Comparison of ENCODE assay signal across 2 cellular contexts in genomic region chr12:107133462-107133861, GRCh38.
TF ChIP-seq lines count a peak whose summit lies in the region.

No MANE protein-coding gene starts in this region.

TF ChIP-seq in SK-N-SH, 30 proteins besides CTCF, POLR2A, EP300 and RAD21 (continued from another document):
- TF ChIP-seq PBX3 (IDR thresholded peaks at IDR 0.05) (no peak), ELF1 (IDR thresholded peaks at IDR 0.05) (no peak), SIN3A (IDR thresholded peaks at IDR 0.05; ENCODE audit: borderline replicate concordance, low read depth, low read length) (no peak), FOXM1 (IDR thresholded peaks at IDR 0.05; ENCODE audit: low read depth) (no peak), RXRA (IDR thresholded peaks at IDR 0.05; ENCODE audit: borderline replicate concordance, low read depth) (no peak), RCOR1 (IDR thresholded peaks at IDR 0.05; ENCODE audit: low read length) (no peak), USF1 (IDR thresholded peaks at IDR 0.05; ENCODE audit: borderline replicate concordance, low read depth) (no peak), GABPA (IDR thresholded peaks at IDR 0.05; ENCODE audit: low read depth) (no peak), ZBTB33 (IDR thresholded peaks at IDR 0.05; ENCODE audit: borderline replicate concordance, low read depth) (no peak), FOXJ3 (CRISPR knock-in tag; IDR thresholded peaks at IDR 0.05) (no peak), FOSL2 (IDR thresholded peaks at IDR 0.05; ENCODE audit: borderline replicate concordance, low read depth) (no peak), IRF3 (IDR thresholded peaks at IDR 0.05; ENCODE audit: low read depth, low read length) (no peak), TEAD4 (IDR thresholded peaks at IDR 0.05; ENCODE audit: borderline replicate concordance, insufficient read depth) (no peak), EZH2phosphoT487 (IDR thresholded peaks at IDR 0.05; ENCODE audit: borderline replicate concordance, low read depth) (no peak)

TF ChIP-seq in SK-N-SH treated with all-trans-retinoic acid at 6 μM for 48 hours, 23 proteins besides CTCF, POLR2A, EP300 and RAD21 (continued from another document):
- TF ChIP-seq ESRRG (CRISPR knock-in tag; IDR thresholded peaks at IDR 0.05) (no peak), POU6F1 (CRISPR knock-in tag; IDR thresholded peaks at IDR 0.05; ENCODE audit: borderline replicate concordance, low read depth) (no peak), ARNTL (CRISPR knock-in tag; IDR thresholded peaks at IDR 0.05; ENCODE audit: borderline replicate concordance, low read depth) (no peak), TCF4 (CRISPR knock-in tag; IDR thresholded peaks at IDR 0.05; ENCODE audit: borderline replicate concordance) (no peak), ZNF70 (CRISPR knock-in tag; IDR thresholded peaks at IDR 0.05) (no peak), ISL1 (CRISPR knock-in tag; IDR thresholded peaks at IDR 0.05) (no peak), PATZ1 (CRISPR knock-in tag; IDR thresholded peaks at IDR 0.05; ENCODE audit: borderline replicate concordance) (no peak), ZC3H10 (CRISPR knock-in tag; IDR thresholded peaks at IDR 0.05) (no peak), RARB (CRISPR knock-in tag; IDR thresholded peaks at IDR 0.05) (no peak), PPARA (CRISPR knock-in tag; IDR thresholded peaks at IDR 0.05; ENCODE audit: borderline replicate concordance) (no peak), ZFP30 (CRISPR knock-in tag; IDR thresholded peaks at IDR 0.05) (no peak)
TF ChIP-seq in SK-N-SH treated with all-trans-retinoic acid at 6 μM for 48 hours: peak in this region for 0.
